In the genomic region with DNA sequence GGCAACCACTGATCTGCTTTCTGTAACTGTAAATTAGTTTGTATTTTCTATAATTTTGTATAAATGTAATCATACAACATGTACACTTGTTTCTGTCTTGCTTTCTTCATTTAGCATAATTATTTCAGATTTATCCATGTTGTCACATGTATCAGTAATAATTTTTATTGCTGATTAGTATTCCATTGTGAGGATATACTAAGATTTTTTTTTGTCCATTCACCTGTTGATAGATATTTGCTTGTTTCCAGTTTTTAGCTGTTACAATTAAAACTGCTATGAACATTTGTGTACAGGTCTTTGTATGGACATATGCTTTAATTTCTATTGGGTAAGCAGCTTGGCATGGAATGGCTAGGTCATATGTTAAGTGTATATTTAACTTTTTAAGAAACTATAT, we compare ENCODE assay signal across 29 cellular contexts. TPM values are rescaled to one million over a fixed set of nuclear protein-coding genes. Genes with fewer than 3 reads are reported as not detected.
"Had no signal": no experiment of that assay in that cellular context is flagged by ENCODE, and none has a peak within 500 bp of the region (broad histone marks: within the 10 kb centered on the region; RNA-seq: fewer than 3 reads in every experiment).

No MANE protein-coding gene starts in this region.

- H3K9ac ChIP-seq: neural progenitor cell, parathyroid adenoma had no signal

- H3K36me3 Mint-ChIP-seq: naive thymus-derived CD8-positive, alpha-beta T cell; stimulated activated effector memory CD8-positive, alpha-beta T cell treated with anti-CD3 and anti-CD28 coated beads, Interleukin-12 subunit alpha, Interleukin-12 subunit beta, amount 100 ng/mL, for 72 hours; stimulated activated naive B cell treated with anti-CD40 and anti-IgM and Interleukin-4, amounts not matched to agents 10 μg/mL and 1 μg/mL and 100 μg/mL, for 72 hours had no signal

- H3K4me3 ChIP-seq: neural progenitor cell, ovary, psoas muscle, right lobe of liver, sigmoid colon, stomach, thoracic aorta, thyroid gland, transverse colon, upper lobe of right lung, vagina had no signal

- DNase-seq: naive thymus-derived CD8-positive, alpha-beta T cell; occipital lobe; ovary; posterior cingulate gyrus; psoas muscle; right cardiac atrium; right lobe of liver; sigmoid colon; small intestine; stimulated activated CD4-positive, alpha-beta T cell treated with anti-CD3 and anti-CD28 coated beads, Interleukin-15, amount 100 ng/mL, for 24 hours; stimulated activated CD4-positive, alpha-beta T cell treated with anti-CD3 and anti-CD28 coated beads, Interleukin-2, amount 100 ng/mL, for 24 hours; stimulated activated CD4-positive, alpha-beta T cell treated with anti-CD3 and anti-CD28 coated beads, Interleukin-2, amount 100 ng/mL, for 48 hours; stimulated activated CD4-positive, alpha-beta T cell treated with anti-CD3 and anti-CD28 coated beads, Interleukin-4, amount 100 ng/mL, for 24 hours; stimulated activated naive B cell treated with anti-CD40 and anti-IgM and Interleukin-4, amounts not matched to agents 10 μg/mL and 1 μg/mL and 100 μg/mL, for 72 hours; stimulated activated naive CD4-positive, alpha-beta T cell treated with Interleukin-2 at 50 U/mL for 16 hours; stomach; thyroid gland; transverse colon; upper lobe of right lung had no signal

- H3K9me3 ChIP-seq: ovary, psoas muscle, right lobe of liver, sigmoid colon, stomach, thoracic aorta, thyroid gland, transverse colon, upper lobe of right lung, vagina had no signal

- ATAC-seq: naive thymus-derived CD8-positive, alpha-beta T cell; psoas muscle; right cardiac atrium; right lobe of liver; stimulated activated effector memory CD8-positive, alpha-beta T cell treated with anti-CD3 and anti-CD28 coated beads, Interleukin-12 subunit alpha, Interleukin-12 subunit beta, amount 100 ng/mL, for 72 hours; stimulated activated naive B cell treated with anti-CD40 and anti-IgM and Interleukin-4, amounts not matched to agents 10 μg/mL and 1 μg/mL and 100 μg/mL, for 72 hours; upper lobe of right lung had no signal

- H3K27me3 Mint-ChIP-seq: progenitor cell of endocrine pancreas; stimulated activated naive B cell treated with anti-CD40 and anti-IgM and Interleukin-4, amounts not matched to agents 10 μg/mL and 1 μg/mL and 100 μg/mL, for 72 hours; stimulated activated naive CD8-positive, alpha-beta T cell treated with anti-CD3 and anti-CD28 coated beads, Interleukin-15, Interleukin-2, amounts not matched to agents 100 ng/mL and 50 ng/mL, for 24 hours; type B pancreatic cell had no signal

- H3K36me3 ChIP-seq: ovary, right lobe of liver, sigmoid colon, stomach, thoracic aorta, thyroid gland, transverse colon, upper lobe of right lung, vagina had no signal

- H3K9me3 Mint-ChIP-seq: nephron; stimulated activated effector memory CD8-positive, alpha-beta T cell treated with anti-CD3 and anti-CD28 coated beads, Interleukin-12 subunit alpha, Interleukin-12 subunit beta, amount 100 ng/mL, for 72 hours; stimulated activated naive B cell treated with anti-CD40 and anti-IgM and Interleukin-4, amounts not matched to agents 10 μg/mL and 1 μg/mL and 100 μg/mL, for 72 hours; stimulated activated naive CD8-positive, alpha-beta T cell treated with anti-CD3 and anti-CD28 coated beads, Interleukin-15, Interleukin-2, amounts not matched to agents 100 ng/mL and 50 ng/mL, for 24 hours; type B pancreatic cell had no signal

- H3K27ac Mint-ChIP-seq: naive thymus-derived CD8-positive, alpha-beta T cell; nephron; neural progenitor cell; progenitor cell of endocrine pancreas; stimulated activated effector memory CD8-positive, alpha-beta T cell treated with anti-CD3 and anti-CD28 coated beads, Interleukin-12 subunit alpha, Interleukin-12 subunit beta, amount 100 ng/mL, for 72 hours; stimulated activated naive B cell treated with anti-CD40 and anti-IgM and Interleukin-4, amounts not matched to agents 10 μg/mL and 1 μg/mL and 100 μg/mL, for 72 hours; stimulated activated naive CD8-positive, alpha-beta T cell treated with anti-CD3 and anti-CD28 coated beads, Interleukin-15, Interleukin-2, amounts not matched to agents 100 ng/mL and 50 ng/mL, for 24 hours; type B pancreatic cell had no signal

- H2AFZ ChIP-seq: neural progenitor cell, parathyroid adenoma had no signal

- H3K4me1 ChIP-seq: parathyroid adenoma, psoas muscle, right lobe of liver, transverse colon, upper lobe of right lung had no signal

- H3K4me1 Mint-ChIP-seq: naive thymus-derived CD8-positive, alpha-beta T cell; neural progenitor cell; stimulated activated effector memory CD8-positive, alpha-beta T cell treated with anti-CD3 and anti-CD28 coated beads, Interleukin-12 subunit alpha, Interleukin-12 subunit beta, amount 100 ng/mL, for 72 hours; stimulated activated naive B cell treated with anti-CD40 and anti-IgM and Interleukin-4, amounts not matched to agents 10 μg/mL and 1 μg/mL and 100 μg/mL, for 72 hours had no signal

- FAIRE-seq: small intestine, urothelium cell line had no signal

- H3K4me3 Mint-ChIP-seq: naive thymus-derived CD8-positive, alpha-beta T cell; nephron; neural progenitor cell; stimulated activated effector memory CD8-positive, alpha-beta T cell treated with anti-CD3 and anti-CD28 coated beads, Interleukin-12 subunit alpha, Interleukin-12 subunit beta, amount 100 ng/mL, for 72 hours; stimulated activated naive B cell treated with anti-CD40 and anti-IgM and Interleukin-4, amounts not matched to agents 10 μg/mL and 1 μg/mL and 100 μg/mL, for 72 hours; stimulated activated naive CD8-positive, alpha-beta T cell treated with anti-CD3 and anti-CD28 coated beads, Interleukin-15, Interleukin-2, amounts not matched to agents 100 ng/mL and 50 ng/mL, for 24 hours; type B pancreatic cell had no signal

- H3K4me2 ChIP-seq: neural progenitor cell had no signal

- H3K27me3 ChIP-seq: neural progenitor cell, ovary, right lobe of liver, sigmoid colon, stomach, thyroid gland, transverse colon, upper lobe of right lung, vagina had no signal

- H3K79me2 ChIP-seq: parathyroid adenoma had no signal

- H3K27ac ChIP-seq: neural progenitor cell, ovary, parathyroid adenoma, psoas muscle, right lobe of liver, sigmoid colon, stomach, thoracic aorta, thyroid gland, transverse colon, upper lobe of right lung, vagina had no signal

RNA-seq across cellular contexts. Expression of gene PTPN13, which starts 33.6 kb away (rescaled TPM):
- total RNA-seq: naive thymus-derived CD8-positive, alpha-beta T cell had no signal
